ENCODE assay signal across 9 cellular contexts in the genomic region with DNA sequence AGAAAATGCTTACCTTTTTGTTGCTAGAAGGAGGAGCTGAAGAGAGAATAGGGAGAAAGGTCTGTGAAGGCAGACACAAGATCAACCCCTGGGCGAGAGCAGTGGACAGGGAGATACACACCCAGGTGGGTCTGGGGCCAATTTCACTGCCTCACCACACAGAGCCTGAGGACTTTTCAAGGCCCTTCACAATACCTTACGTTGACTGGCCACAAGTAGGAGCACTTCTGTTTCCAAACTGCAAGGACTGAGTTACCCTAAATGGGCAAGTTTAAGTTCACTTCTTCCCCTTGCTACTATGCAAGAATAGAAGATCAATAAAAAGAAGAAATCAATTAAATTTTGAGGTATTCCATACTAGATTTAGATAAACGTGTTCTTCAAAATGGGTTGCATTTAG.
DNase-seq lines count a peak whose midpoint lies in the region; ATAC-seq and TF ChIP-seq lines count a peak whose summit lies in the region.
"Had no signal": no experiment of that assay in that cellular context is flagged by ENCODE, and none has a peak within 500 bp of the region (broad histone marks: within the 10 kb centered on the region; RNA-seq: fewer than 3 reads in every experiment).

No MANE protein-coding gene starts in this region.

- no peak overlapping the region for H3K27ac ChIP-seq in naive thymus-derived CD4-positive, alpha-beta T cell (ENCODE audit: low read depth, low read length)

- POLR2A ChIA-PET in naive thymus-derived CD4-positive, alpha-beta T cell (lab: Charles Lee) = no interaction called here

- H3K27me3 ChIP-seq in naive thymus-derived CD4-positive, alpha-beta T cell (ENCODE audit: control insufficient read depth in 2 of 2, insufficient read depth in 2 of 2, low read length in 2 of 2) = no peaks in the 10 kb centered on the region

- H3K27ac Mint-ChIP-seq in Calu3 (ENCODE audit: unreplicated experiment) (peak overlapping the region; percentile 83), chondrocyte (ENCODE audit: unreplicated experiment) (no peak overlapping the region)
- H3K27ac Mint-ChIP-seq in naive thymus-derived CD4-positive, alpha-beta T cell = no peak overlapping the region
- H3K27ac Mint-ChIP-seq: activated B cell treated with CpG ODN at 0.5 μM for 24 hours had no signal

- H3K36me3 Mint-ChIP-seq in Calu3 (ENCODE audit: insufficient read depth, unreplicated experiment) = no peaks in the 10 kb centered on the region
- H3K36me3 Mint-ChIP-seq in chondrocyte (ENCODE audit: low read depth) = no peaks in the 10 kb centered on the region
- peaks cover 0 to 3% (median 0%) of the 10 kb centered on the region in 5 donors for H3K36me3 Mint-ChIP-seq in naive thymus-derived CD4-positive, alpha-beta T cell
- H3K36me3 Mint-ChIP-seq in activated T-cell treated with anti-CD3 and anti-CD28 coated beads, Interleukin-2, amount 50 U/mL, for 4 hours (ENCODE audit: insufficient read depth) = no peaks in the 10 kb centered on the region

- no peaks in the 10 kb centered on the region for H3K4me1 ChIP-seq in naive thymus-derived CD4-positive, alpha-beta T cell (ENCODE audit: control insufficient read depth in 2 of 2, insufficient read depth in 2 of 2, low read length in 2 of 2)

- H3K36me3 ChIP-seq in naive thymus-derived CD4-positive, alpha-beta T cell (ENCODE audit: control insufficient read depth in 2 of 3, insufficient read depth in 3 of 3, low read length in 3 of 3) = no peaks in the 10 kb centered on the region

- CTCF ChIA-PET in Calu3 (lab: Charles Lee) = interaction anchor here (0.6 to 3.3 kb wide), 16 partner anchors 11 to 180 kb away, joined by 3 to 16 read pairs (median 4); no protein-coding TSS in a partner anchor
- CTCF ChIA-PET in naive thymus-derived CD4-positive, alpha-beta T cell (lab: Charles Lee) = interaction anchor here (1.2 kb wide), 1 partner anchor 345 kb away, joined by 3 read pairs; no protein-coding TSS in a partner anchor

- H3K27me3 Mint-ChIP-seq in Calu3 (ENCODE audit: unreplicated experiment) (no peaks in the 10 kb centered on the region), chondrocyte (ENCODE audit: low read depth) (no peaks in the 10 kb centered on the region)
- peaks cover 0 to 13% (median 7%) of the 10 kb centered on the region in 5 donors for H3K27me3 Mint-ChIP-seq in naive thymus-derived CD4-positive, alpha-beta T cell
- no peaks in the 10 kb centered on the region for H3K27me3 Mint-ChIP-seq in activated T-cell treated with anti-CD3 and anti-CD28 coated beads, Interleukin-2, amount 50 U/mL, for 4 hours (ENCODE audit: low read depth)
- H3K27me3 Mint-ChIP-seq: activated B cell treated with CpG ODN at 0.5 μM for 24 hours had no signal

- peak; percentile 72 for TF ChIP-seq CTCF in Calu3 (IDR thresholded peaks at IDR 0.05; ENCODE audit: unreplicated experiment)
- TF ChIP-seq CTCF in chondrocyte (IDR thresholded peaks at IDR 0.05) = peak; percentile 74

- ATAC-seq in GM18867 (IDR thresholded peaks at IDR 0.05; ENCODE audit: unreplicated experiment) = peak; percentile 76
- peak; percentile 75 for ATAC-seq in HG02938 (IDR thresholded peaks at IDR 0.05; ENCODE audit: unreplicated experiment)
- peak; percentile 61 for ATAC-seq in naive thymus-derived CD4-positive, alpha-beta T cell
- ATAC-seq in activated T-cell treated with anti-CD3 and anti-CD28 coated beads, Interleukin-2, amount 50 U/mL, for 4 hours = no peak

- no peaks in the 10 kb centered on the region for H3K9me3 ChIP-seq in naive thymus-derived CD4-positive, alpha-beta T cell (ENCODE audit: control insufficient read depth in 2 of 3, low read length in 3 of 3)

- no peaks in the 10 kb centered on the region for H3K9me3 Mint-ChIP-seq in Calu3 (ENCODE audit: low read depth, unreplicated experiment)
- no peaks in the 10 kb centered on the region for H3K9me3 Mint-ChIP-seq in chondrocyte (ENCODE audit: low read depth)
- peaks cover 0 to 2% (median 0%) of the 10 kb centered on the region in 11 donors for H3K9me3 Mint-ChIP-seq in naive thymus-derived CD4-positive, alpha-beta T cell
- no peaks in the 10 kb centered on the region for H3K9me3 Mint-ChIP-seq in activated T-cell treated with anti-CD3 and anti-CD28 coated beads, Interleukin-2, amount 50 U/mL, for 4 hours
- H3K9me3 Mint-ChIP-seq: activated B cell treated with CpG ODN at 0.5 μM for 24 hours had no signal

- H3K4me3 ChIP-seq in naive thymus-derived CD4-positive, alpha-beta T cell (ENCODE audit: low read length) = no peak overlapping the region

- H3K4me3 Mint-ChIP-seq in Calu3 (ENCODE audit: low read depth, unreplicated experiment) (no peak overlapping the region), chondrocyte (ENCODE audit: unreplicated experiment) (no peak overlapping the region)
- H3K4me3 Mint-ChIP-seq in naive thymus-derived CD4-positive, alpha-beta T cell = no peak overlapping the region
- H3K4me3 Mint-ChIP-seq in activated T-cell treated with anti-CD3 and anti-CD28 coated beads, Interleukin-2, amount 50 U/mL, for 4 hours = no peak overlapping the region
- H3K4me3 Mint-ChIP-seq: activated B cell treated with CpG ODN at 0.5 μM for 24 hours had no signal

- DNase-seq in Calu3 (peak; percentile 71), NCI-H460 (ENCODE audit: extremely low read depth, low read depth) (peak; percentile 64), chondrocyte (ENCODE audit: low spot score) (no peak), kidney glomerular epithelial cell (lab: John Stamatoyannopoulos, UW) (no peak)
- peak in 2 of 9 donors; percentile 1 to 12 for DNase-seq in naive thymus-derived CD4-positive, alpha-beta T cell
- DNase-seq in activated T-cell treated with anti-CD3 and anti-CD28 coated beads, Interleukin-2, amount 50 U/mL, for 4 hours = no peak
- DNase-seq: activated B cell treated with CpG ODN at 0.5 μM for 24 hours had no signal

- no TSS peak for BruUV-seq in Calu3 (replicated peaks; lab: Mats Ljungman, UMichigan)

- intact Hi-C loops in Calu3 (cut with micrococcal nuclease; ENCODE audit: unreplicated experiment) = loop anchor here (1.0 to 2.0 kb wide), 4 partner anchors 14 to 152 kb away; no protein-coding TSS in a partner anchor
- intact Hi-C loops in naive thymus-derived CD4-positive, alpha-beta T cell (cut with micrococcal nuclease) = loop anchor here (1.0 to 5.0 kb wide), 3 partner anchors 173 to 292 kb away; a partner anchor contains a TSS

- H3K4me1 Mint-ChIP-seq in Calu3 (ENCODE audit: low read depth, unreplicated experiment) (peaks cover 61% of the 10 kb centered on the region), chondrocyte (ENCODE audit: low read depth) (no peaks in the 10 kb centered on the region)
- H3K4me1 Mint-ChIP-seq in naive thymus-derived CD4-positive, alpha-beta T cell = peaks cover 0 to 2% (median 0%) of the 10 kb centered on the region in 7 donors
- no peaks in the 10 kb centered on the region for H3K4me1 Mint-ChIP-seq in activated T-cell treated with anti-CD3 and anti-CD28 coated beads, Interleukin-2, amount 50 U/mL, for 4 hours (ENCODE audit: low read depth)
- H3K4me1 Mint-ChIP-seq: activated B cell treated with CpG ODN at 0.5 μM for 24 hours had no signal

Comparison
In these comparisons a context has a peak if more than half of its experiments do, and no peak if none do; other contexts are left out.
1. DNase-seq: peak in Calu3 (single experiment) and NCI-H460 (single experiment); none in chondrocyte (single experiment), activated T-cell treated with anti-CD3 and anti-CD28 coated beads, Interleukin-2, amount 50 U/mL, for 4 hours (single experiment) and kidney glomerular epithelial cell (single experiment).
2. ATAC-seq: peak in GM18867 (single experiment), HG02938 (single experiment) and naive thymus-derived CD4-positive, alpha-beta T cell (single experiment); none in activated T-cell treated with anti-CD3 and anti-CD28 coated beads, Interleukin-2, amount 50 U/mL, for 4 hours (0 of 2).